Comparison of ENCODE assay signal across 8 cellular contexts in genomic region chr11:7577226-7577882, GRCh38.
DNase-seq lines count a peak whose midpoint lies in the region; ATAC-seq and TF ChIP-seq lines count a peak whose summit lies in the region.

No MANE protein-coding gene starts in this region.

- H3K4me1 ChIP-seq in SJSA1 (replicated peaks) (peaks cover 70% of the 10 kb centered on the region), neutrophil (ENCODE audit: control insufficient read depth in 1 of 2, insufficient read depth in 1 of 2, low read depth in 1 of 2, low read length in 1 of 2) (peaks cover 0 to 49% of the 10 kb centered on the region in 2 experiments)

- H3K27me3 ChIP-seq in BJ (ENCODE audit: control insufficient read depth, insufficient read depth, low read length) (no peaks in the 10 kb centered on the region), SJSA1 (replicated peaks) (no peaks in the 10 kb centered on the region), neutrophil (peaks cover 56% of the 10 kb centered on the region)

- H3K9me3 ChIP-seq in SJSA1 (replicated peaks) = no peaks in the 10 kb centered on the region
- H3K9me3 ChIP-seq in neutrophil = no peaks in the 10 kb centered on the region

- DNase-seq in BJ (ENCODE audit: low read depth) (no peak), SJSA1 (ENCODE audit: low read depth in 1 of 2, low spot score in 2 of 2) (peak in 1 of 2 experiments; percentile 45), foreskin fibroblast (peak; percentile 26 to 66), NCI-H1436 (lab: John Stamatoyannopoulos, UW) (no peak)
- DNase-seq in stimulated activated naive CD4-positive, alpha-beta T cell treated with Interleukin-2 at 50 U/mL for 16 hours (lab: John Stamatoyannopoulos, UW) = no peak

- H3K4me3 ChIP-seq in BJ (ENCODE audit: low read depth, low read length) = peak overlapping the region; percentile 38
- peak overlapping the region; percentile 22 for H3K4me3 ChIP-seq in SJSA1
- peak overlapping the region; percentile 34 to 48 for H3K4me3 ChIP-seq in foreskin fibroblast (ENCODE audit: low read depth in 1 of 2, low read length in 2 of 2)
- peak overlapping the region in 1 of 2 experiments; percentile 6 for H3K4me3 ChIP-seq in neutrophil (ENCODE audit: low read depth in 1 of 2, low read length in 1 of 2)

- TF ChIP-seq CTCF in BJ (IDR thresholded peaks at IDR 0.05; ENCODE audit: insufficient read depth, low read depth, low read length) (no peak), foreskin fibroblast (IDR thresholded peaks at IDR 0.05; ENCODE audit: low read depth, low read length) (no peak), neutrophil (IDR thresholded peaks at IDR 0.05) (no peak)

- no peaks in the 10 kb centered on the region for H3K36me3 ChIP-seq in BJ (ENCODE audit: control insufficient read depth, insufficient read depth, low read length)
- H3K36me3 ChIP-seq in SJSA1 = no peaks in the 10 kb centered on the region
- no peaks in the 10 kb centered on the region for H3K36me3 ChIP-seq in neutrophil

- POLR2A ChIA-PET in BJ (lab: Charles Lee) = interaction anchor here (0.7 kb wide), 1 partner anchor 23 kb away, joined by 4 read pairs; no protein-coding TSS in a partner anchor

- ATAC-seq in HG03378 (IDR thresholded peaks at IDR 0.05; ENCODE audit: unreplicated experiment) (no peak), HG02885 (IDR thresholded peaks at IDR 0.05; ENCODE audit: poor library complexity, unreplicated experiment) (no peak)

- H3K27ac ChIP-seq in SJSA1 = peak overlapping the region; percentile 66
- H3K27ac ChIP-seq in neutrophil = peak overlapping the region; percentile 68

- CTCF ChIA-PET in BJ (lab: Yijun Ruan, JAX) = interaction anchor here (0.6 to 8.9 kb wide), 10 partner anchors 17 to 292 kb away, joined by 3 to 98 read pairs (median 4); partner anchors contain the start of gene PPFIBP2

Comparison
In these comparisons a context has a peak if more than half of its experiments do, and no peak if none do; other contexts are left out.
1. DNase-seq: peak in foreskin fibroblast (2 of 2); none in BJ (single experiment), stimulated activated naive CD4-positive, alpha-beta T cell treated with Interleukin-2 at 50 U/mL for 16 hours (single experiment) and NCI-H1436 (single experiment).